17 cellular contexts compared by ENCODE assay signal in the genomic region with DNA sequence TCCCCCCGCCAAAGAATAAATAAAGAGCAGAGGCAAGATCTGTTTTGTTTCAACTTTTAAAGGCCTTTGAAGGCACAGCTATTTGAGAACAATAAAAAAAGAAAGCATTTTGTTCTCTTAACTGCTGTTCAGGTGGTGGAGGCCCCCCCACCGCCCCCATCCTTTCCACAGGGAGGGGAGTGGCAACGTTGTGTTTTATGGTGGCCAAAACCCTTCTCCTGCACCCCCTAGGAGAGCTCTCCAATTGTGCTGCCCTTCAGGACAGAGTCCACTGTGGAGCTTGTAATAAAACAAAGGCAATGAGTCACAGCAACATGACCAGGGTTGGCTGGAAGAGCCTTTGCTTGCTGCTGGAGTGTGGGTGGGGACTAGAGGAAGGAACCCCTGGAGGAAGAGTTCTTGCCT.
A peak's percentile ranks its signal among the peaks of the same experiment; 100 is the strongest.
DNase-seq lines count a peak whose midpoint lies in the region; ATAC-seq, FAIRE-seq and TF ChIP-seq lines count a peak whose summit lies in the region.
"Had no signal": no experiment of that assay in that cellular context is flagged by ENCODE, and none has a peak within 500 bp of the region (broad histone marks: within the 10 kb centered on the region; RNA-seq: fewer than 3 reads in every experiment).

No MANE protein-coding gene starts in this region.

- no peaks in the 10 kb centered on the region for H3K9me3 Mint-ChIP-seq in HFFc6
- H3K9me3 Mint-ChIP-seq: natural killer cell had no signal

- H3K27ac ChIP-seq in A549 (0 out of 6 replicates have a peak overlapping the region, but pooled peaks of 1 of the 2 experiments have one; percentile 19), left lung (no peak overlapping the region), thyroid gland (no peak overlapping the region)
- H3K27ac ChIP-seq: HL-60 had no signal

- H3K9me3 ChIP-seq in A549 (no peaks in the 10 kb centered on the region), left lung (no peaks in the 10 kb centered on the region), thyroid gland (no peaks in the 10 kb centered on the region)

- intact Hi-C loops in left lung (cut with DNase I) = no loop called here
- intact Hi-C loops in thyroid gland (cut with DNase I) = no loop called here

- H3K4me1 Mint-ChIP-seq in HFFc6 (ENCODE audit: low read depth) = peaks cover 5% of the 10 kb centered on the region; the same call in 1 of the 2 replicates
- H3K4me1 Mint-ChIP-seq: B cell, natural killer cell had no signal

- FAIRE-seq in A549 (lab: Jason Lieb, UNC) = no peak

- no peak for TF ChIP-seq CTCF in A549 (IDR thresholded peaks at IDR 0.05)
- no peak for TF ChIP-seq CTCF in HFFc6 (IDR thresholded peaks at IDR 0.05)
- TF ChIP-seq CTCF in left lung (IDR thresholded peaks at IDR 0.05) = no peak
- no peak for TF ChIP-seq CTCF in thyroid gland (IDR thresholded peaks at IDR 0.05)

- H3K27me3 ChIP-seq in left lung = no peaks in the 10 kb centered on the region
- no peaks in the 10 kb centered on the region for H3K27me3 ChIP-seq in thyroid gland

- no peak overlapping the region for H3K27ac Mint-ChIP-seq in HFFc6
- H3K27ac Mint-ChIP-seq: B cell, natural killer cell had no signal

- POLR2A ChIA-PET in A549 (lab: Yijun Ruan, JAX) = no interaction called here

- H3K36me3 ChIP-seq in left lung (no peaks in the 10 kb centered on the region), thyroid gland (no peaks in the 10 kb centered on the region)

- TF ChIP-seq RAD21 in A549 (conservative IDR thresholded peaks at IDR 0.05 in 1 of 2, IDR thresholded peaks at IDR 0.05 in 1 of 2) = no peak

- TF ChIP-seq POLR2A in A549 (IDR thresholded peaks at IDR 0.05; ENCODE audit: low read length) = no peak
- TF ChIP-seq POLR2A in thyroid gland (IDR thresholded peaks at IDR 0.05) = no peak

- DNase-seq in A549 (ENCODE audit: low read depth in 1 of 2, low spot score in 1 of 2) (peak in 1 of 2 experiments; percentile 16), HFFc6 (peak; percentile 25), brain pericyte (ENCODE audit: low read depth, low spot score) (peak; percentile 39), left lung (no peak), thyroid gland (no peak), SHP77 (lab: John Stamatoyannopoulos, UW) (no peak), NK-92 (lab: John Stamatoyannopoulos, UW; ENCODE audit: unreplicated experiment) (no peak), NCI-H82 (lab: John Stamatoyannopoulos, UW) (no peak)
- DNase-seq: activated CD8-positive, alpha-beta memory T cell treated with anti-CD3 and anti-CD28 coated beads, Interleukin-2, amount 50 U/mL, for 4 hours; cerebellar nuclear complex; natural killer cell; NCI-H1436 treated with DMSO at 0.1 percent for 48 hours; NK-92 treated with Interleukin-12 subunit alpha and Interleukin-12 subunit beta, amount 100 ng/mL, for 24 hours; stimulated activated CD4-positive, alpha-beta T cell treated with anti-CD3 and anti-CD28 coated beads, Interleukin-2, amount 100 ng/mL, for 48 hours; T-helper 9 cell had no signal

- H3K36me3 Mint-ChIP-seq in HFFc6 (ENCODE audit: low read depth) = no peaks in the 10 kb centered on the region
- H3K36me3 Mint-ChIP-seq: natural killer cell had no signal

- H3K4me1 ChIP-seq in A549 = peaks cover 4% of the 10 kb centered on the region; the same call in 1 of the 3 replicates
- H3K4me1 ChIP-seq in left lung = no peaks in the 10 kb centered on the region
- no peaks in the 10 kb centered on the region for H3K4me1 ChIP-seq in thyroid gland

- 22% methylated on average over 3 of the region's 3 CpGs for WGBS in A549 (ENCODE audit: missing lambda C conversion rate)
- 62 to 65% methylated on average over 3 of the region's 3 CpGs for WGBS in thyroid gland, 2 donors

- peaks cover 5% of the 10 kb centered on the region for H3K27me3 Mint-ChIP-seq in HFFc6 (ENCODE audit: insufficient read depth)

- no peak overlapping the region for H3K4me3 Mint-ChIP-seq in HFFc6
- H3K4me3 Mint-ChIP-seq: B cell, natural killer cell had no signal

- peak; percentile 62 to 68; a peak in 3 of 6 replicates for ATAC-seq in A549
- ATAC-seq in left lung = peak; percentile 65
- ATAC-seq: natural killer cell had no signal

- H3K4me2 ChIP-seq in A549 = peak overlapping the region; percentile 34; the same call in 1 of the 3 replicates

- H3K4me3 ChIP-seq in A549 (no peak overlapping the region), left lung (no peak overlapping the region), thyroid gland (replicated peaks in 1 of 3) (no peak overlapping the region)

- CTCF ChIA-PET in A549 (lab: Yijun Ruan, JAX) = interaction anchor here (0.6 kb wide), 1 partner anchor 56 kb away, joined by 3 read pairs; no protein-coding TSS in a partner anchor

- no peak for TF ChIP-seq EP300 in A549 (IDR thresholded peaks at IDR 0.05)

TF ChIP-seq in A549, 52 proteins besides CTCF, POLR2A, EP300 and RAD21:
- TF ChIP-seq JUNB (IDR thresholded peaks at IDR 0.05) (peak; percentile 20; the same call in 1 of the 2 replicates), HOXA7 (CRISPR knock-in tag; IDR thresholded peaks at IDR 0.05) (no peak)
TF ChIP-seq in A549: peak in this region for 1.

Comparison
In these comparisons a context has a peak if more than half of its experiments do, and no peak if none do; other contexts are left out.
1. DNase-seq: peak in HFFc6 (single experiment) and brain pericyte (single experiment); none in left lung (0 of 2), thyroid gland (0 of 2), SHP77 (0 of 2), NK-92 (single experiment) and NCI-H82 (single experiment).